Comparison of ENCODE assay signal across 2 cellular contexts in genomic region chr6:90368001-90368400, GRCh38.
TF ChIP-seq lines count a peak whose summit lies in the region.

No MANE protein-coding gene starts in this region.

TF ChIP-seq in SK-N-SH, 30 proteins besides CTCF, POLR2A, EP300 and RAD21:
- TF ChIP-seq IRF3 (IDR thresholded peaks at IDR 0.05; ENCODE audit: low read depth, low read length) (no peak), FOXM1 (IDR thresholded peaks at IDR 0.05; ENCODE audit: low read depth) (no peak), PBX3 (IDR thresholded peaks at IDR 0.05) (no peak), ELF1 (IDR thresholded peaks at IDR 0.05) (no peak), GABPA (IDR thresholded peaks at IDR 0.05; ENCODE audit: low read depth) (no peak), RXRA (IDR thresholded peaks at IDR 0.05; ENCODE audit: borderline replicate concordance, low read depth) (no peak), USF1 (IDR thresholded peaks at IDR 0.05; ENCODE audit: borderline replicate concordance, low read depth) (no peak), TEAD4 (IDR thresholded peaks at IDR 0.05; ENCODE audit: borderline replicate concordance, insufficient read depth) (no peak)

TF ChIP-seq in SK-N-SH treated with all-trans-retinoic acid at 6 μM for 48 hours, 23 proteins besides CTCF, POLR2A, EP300 and RAD21:
- TF ChIP-seq TSHZ2 (CRISPR knock-in tag; IDR thresholded peaks at IDR 0.05) (no peak), OSR1 (CRISPR knock-in tag; IDR thresholded peaks at IDR 0.05) (no peak), ESRRG (CRISPR knock-in tag; IDR thresholded peaks at IDR 0.05) (no peak), ZC3H10 (CRISPR knock-in tag; IDR thresholded peaks at IDR 0.05) (no peak), ZFP30 (CRISPR knock-in tag; IDR thresholded peaks at IDR 0.05) (no peak), ZFP3 (CRISPR knock-in tag; IDR thresholded peaks at IDR 0.05) (no peak), RARB (CRISPR knock-in tag; IDR thresholded peaks at IDR 0.05) (no peak), ZNF8 (CRISPR knock-in tag; IDR thresholded peaks at IDR 0.05) (no peak)
- TF ChIP-seq, protein P1, sequence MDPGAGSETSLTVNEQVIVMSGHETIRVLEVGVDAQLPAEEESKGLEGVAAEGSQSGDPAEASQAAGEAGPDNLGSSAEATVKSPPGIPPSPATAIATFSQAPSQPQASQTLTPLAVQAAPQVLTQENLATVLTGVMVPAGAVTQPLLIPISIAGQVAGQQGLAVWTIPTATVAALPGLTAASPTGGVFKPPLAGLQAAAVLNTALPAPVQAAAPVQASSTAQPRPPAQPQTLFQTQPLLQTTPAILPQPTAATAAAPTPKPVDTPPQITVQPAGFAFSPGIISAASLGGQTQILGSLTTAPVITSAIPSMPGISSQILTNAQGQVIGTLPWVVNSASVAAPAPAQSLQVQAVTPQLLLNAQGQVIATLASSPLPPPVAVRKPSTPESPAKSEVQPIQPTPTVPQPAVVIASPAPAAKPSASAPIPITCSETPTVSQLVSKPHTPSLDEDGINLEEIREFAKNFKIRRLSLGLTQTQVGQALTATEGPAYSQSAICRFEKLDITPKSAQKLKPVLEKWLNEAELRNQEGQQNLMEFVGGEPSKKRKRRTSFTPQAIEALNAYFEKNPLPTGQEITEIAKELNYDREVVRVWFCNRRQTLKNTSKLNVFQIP (CRISPR knock-in tag; IDR thresholded peaks at IDR 0.05; ENCODE audit: borderline replicate concordance, low read depth): no peak
